In the genomic region with DNA sequence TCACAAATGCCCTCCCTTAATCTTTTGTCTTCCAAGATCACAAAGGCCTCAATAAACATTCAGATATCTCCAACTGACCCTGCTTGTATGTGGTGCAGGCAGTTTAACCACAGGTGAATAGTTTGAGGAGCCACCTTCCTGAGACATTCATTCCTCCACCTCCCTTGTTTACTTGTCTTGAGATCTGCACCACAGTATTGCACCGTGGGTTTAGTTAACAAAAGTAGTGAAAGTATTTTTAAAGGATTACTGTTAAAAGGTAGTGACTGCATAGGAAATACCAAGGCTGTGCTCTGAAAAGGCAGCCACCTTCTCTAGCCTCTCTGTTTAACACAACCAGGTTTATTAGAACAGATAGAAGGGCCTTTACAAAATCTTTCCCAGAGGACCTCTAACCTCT, we compare ENCODE assay signal across 24 cellular contexts. TPM values are rescaled to one million over a fixed set of nuclear protein-coding genes. Genes with fewer than 3 reads are reported as not detected.
A peak's percentile ranks its signal among the peaks of the same experiment; 100 is the strongest.
DNase-seq lines count a peak whose midpoint lies in the region; ATAC-seq and TF ChIP-seq lines count a peak whose summit lies in the region.
"Had no signal": no experiment of that assay in that cellular context is flagged by ENCODE, and none has a peak within 500 bp of the region (broad histone marks: within the 10 kb centered on the region; RNA-seq: fewer than 3 reads in every experiment).

No MANE protein-coding gene starts in this region.

- intact Hi-C loops in activated naive CD4-positive, alpha-beta T cell treated with anti-CD3 and anti-CD28 coated beads for 36 hours (cut with micrococcal nuclease), result no loop called here
- intact Hi-C loops in left ventricle myocardium inferior (cut with micrococcal nuclease), result no loop called here
- intact Hi-C loops in gastrocnemius medialis (cut with DNase I; ENCODE audit: low total_unique reads), result no loop called here

- H3K27me3 Mint-ChIP-seq in activated naive CD4-positive, alpha-beta T cell treated with anti-CD3 and anti-CD28 coated beads for 36 hours (ENCODE audit: low read depth), result no peaks in the 10 kb centered on the region
- no peaks in the 10 kb centered on the region for H3K27me3 Mint-ChIP-seq in T-cell
- H3K27me3 Mint-ChIP-seq: activated B cell treated with CpG ODN at 0.5 μM for 24 hours, B cell had no signal

- no peak for DNase-seq in activated naive CD4-positive, alpha-beta T cell treated with anti-CD3 and anti-CD28 coated beads for 36 hours
- DNase-seq in activated naive CD4-positive, alpha-beta T cell (lab: John Stamatoyannopoulos, UW), result no peak
- no peak for DNase-seq in T-cell
- DNase-seq in left ventricle myocardium inferior, result no peak
- DNase-seq in gastrocnemius medialis, result no peak
- no peak for DNase-seq in kidney tubule cell (ENCODE audit: low spot score)
- DNase-seq: activated B cell treated with CpG ODN at 0.5 μM for 24 hours; activated CD4-positive, alpha-beta T cell treated with anti-CD3 and anti-CD28 coated beads, Interleukin-2, amount 50 U/mL, for 4 hours; activated effector memory CD4-positive, alpha-beta T cell treated with anti-CD3 and anti-CD28 coated beads, Interleukin-2, amount 50 U/mL, for 16 hours; effector memory CD4-positive, alpha-beta T cell; foreskin fibroblast; H9; NCI-H1092; NCI-H187; RPMI8226; stimulated activated CD4-positive, alpha-beta T cell treated with anti-CD3 and anti-CD28 coated beads, Interleukin-2, amount 100 ng/mL, for 24 hours had no signal

- H3K9me3 ChIP-seq in left ventricle myocardium inferior (replicated peaks) (no peaks in the 10 kb centered on the region), gastrocnemius medialis (no peaks in the 10 kb centered on the region)

- peaks cover 2% of the 10 kb centered on the region for H3K36me3 Mint-ChIP-seq in activated naive CD4-positive, alpha-beta T cell treated with anti-CD3 and anti-CD28 coated beads for 36 hours (ENCODE audit: low read depth)
- peaks cover 16% of the 10 kb centered on the region for H3K36me3 Mint-ChIP-seq in T-cell

- POLR2A ChIA-PET in T-cell (lab: Charles Lee), result interaction anchor here in 1 of 2 donors (0.8 kb wide), 1 partner anchor 11 kb away, joined by 4 read pairs; no protein-coding TSS in a partner anchor

- H3K4me1 ChIP-seq in left ventricle myocardium inferior (peaks cover 62% of the 10 kb centered on the region), gastrocnemius medialis (peaks cover 54 to 56% of the 10 kb centered on the region in 2 donors)

- no peak overlapping the region for H3K4me3 ChIP-seq in left ventricle myocardium inferior
- H3K4me3 ChIP-seq in gastrocnemius medialis, result no peak overlapping the region
- H3K4me3 ChIP-seq: GM12878, hepatocyte, neural progenitor cell, SK-N-MC, skin epidermis had no signal

- no peaks in the 10 kb centered on the region for H3K9me3 Mint-ChIP-seq in activated naive CD4-positive, alpha-beta T cell treated with anti-CD3 and anti-CD28 coated beads for 36 hours
- H3K9me3 Mint-ChIP-seq in T-cell, result peaks cover 0 to 5% (median 3%) of the 10 kb centered on the region in 3 donors
- H3K9me3 Mint-ChIP-seq: activated B cell treated with CpG ODN at 0.5 μM for 24 hours had no signal

- no peak overlapping the region for H3K4me3 Mint-ChIP-seq in activated naive CD4-positive, alpha-beta T cell treated with anti-CD3 and anti-CD28 coated beads for 36 hours
- H3K4me3 Mint-ChIP-seq in T-cell, result no peak overlapping the region
- H3K4me3 Mint-ChIP-seq: activated B cell treated with CpG ODN at 0.5 μM for 24 hours, B cell, H9, neural progenitor cell had no signal

- peak overlapping the region; percentile 17 for H3K27ac Mint-ChIP-seq in activated naive CD4-positive, alpha-beta T cell treated with anti-CD3 and anti-CD28 coated beads for 36 hours
- peak overlapping the region; percentile 72 to 83 for H3K27ac Mint-ChIP-seq in T-cell
- H3K27ac Mint-ChIP-seq: activated B cell treated with CpG ODN at 0.5 μM for 24 hours, B cell, neural progenitor cell had no signal

- CTCF ChIA-PET in activated naive CD4-positive, alpha-beta T cell treated with anti-CD3 and anti-CD28 coated beads for 36 hours (lab: Charles Lee), result interaction anchor here (0.6 kb wide), 1 partner anchor 238 kb away, joined by 3 read pairs; no protein-coding TSS in a partner anchor
- CTCF ChIA-PET in T-cell (lab: Charles Lee), result interaction anchor here (0.9 to 1.4 kb wide), 2 partner anchors 12 to 201 kb away, joined by 3 to 4 read pairs; no protein-coding TSS in a partner anchor

- H3K4me1 Mint-ChIP-seq in activated naive CD4-positive, alpha-beta T cell treated with anti-CD3 and anti-CD28 coated beads for 36 hours (ENCODE audit: low read depth), result peaks cover 21% of the 10 kb centered on the region
- H3K4me1 Mint-ChIP-seq in T-cell, result peaks cover 34 to 44% (median 42%) of the 10 kb centered on the region in 3 donors

- H3K27ac ChIP-seq in left ventricle myocardium inferior (replicated peaks) (peak overlapping the region; percentile 48), gastrocnemius medialis (peak overlapping the region; percentile 42 to 74 (median 58))
- H3K27ac ChIP-seq: hepatocyte, neural progenitor cell, SK-N-MC, skin epidermis had no signal

- ATAC-seq in T-cell (replicated peaks in 1 of 4), result no peak
- ATAC-seq in gastrocnemius medialis, result no peak
- ATAC-seq in GM21576 (IDR thresholded peaks at IDR 0.05; ENCODE audit: unreplicated experiment), result no peak
- ATAC-seq in HG03045 (IDR thresholded peaks at IDR 0.05; ENCODE audit: unreplicated experiment), result no peak
- ATAC-seq: GM12878 had no signal

- H3K36me3 ChIP-seq in left ventricle myocardium inferior (no peaks in the 10 kb centered on the region), gastrocnemius medialis (no peaks in the 10 kb centered on the region)
- H3K36me3 ChIP-seq: neural progenitor cell had no signal

- no peak for TF ChIP-seq CTCF in left ventricle myocardium inferior (IDR thresholded peaks at IDR 0.05; ENCODE audit: borderline replicate concordance)
- TF ChIP-seq CTCF in gastrocnemius medialis (IDR thresholded peaks at IDR 0.05 in 4 of 5, conservative IDR thresholded peaks at IDR 0.05 in 1 of 5), result no peak

- TF ChIP-seq POLR2A in gastrocnemius medialis (IDR thresholded peaks at IDR 0.05), result no peak

- in situ Hi-C loops in gastrocnemius medialis (cut with MboI; ENCODE audit: low sequenced_read_pairs in 4 of 4), result no loop called here

- H3K27me3 ChIP-seq in left ventricle myocardium inferior (ENCODE audit: low read depth) (no peaks in the 10 kb centered on the region), gastrocnemius medialis (no peaks in the 10 kb centered on the region)
- H3K27me3 ChIP-seq: hepatocyte, neural progenitor cell had no signal

RNA-seq across cellular contexts. Expression of gene SESN1, which starts 46.5 kb away (rescaled TPM):
- 10 to 100 TPM; 34.0 to 35.0 TPM for total RNA-seq in activated naive CD4-positive, alpha-beta T cell treated with anti-CD3 and anti-CD28 coated beads for 36 hours
- total RNA-seq in T-cell, result 10 to 100 TPM; 24.2 to 75.5 (median 33.1) TPM
- total RNA-seq in left ventricle myocardium inferior, result 44.1 TPM
- total RNA-seq in gastrocnemius medialis, result 100 to 1,000 TPM in 3 of 4 donors, 10 to 100 TPM in 1; 73.3 to 253 (median 128) TPM

RNA-seq across cellular contexts. Expression of gene CEP57L1, which starts 47.1 kb away (rescaled TPM):
- 10 to 100 TPM; 33.3 to 33.5 TPM for total RNA-seq in activated naive CD4-positive, alpha-beta T cell treated with anti-CD3 and anti-CD28 coated beads for 36 hours
- total RNA-seq in T-cell (1 to 10 TPM; 5.2 to 7.9 (median 5.9) TPM), left ventricle myocardium inferior (6.2 TPM), gastrocnemius medialis (10 to 100 TPM; 10.3 to 29.7 (median 17.5) TPM)
